Comparison of ENCODE assay signal across 11 cellular contexts in the genomic region with DNA sequence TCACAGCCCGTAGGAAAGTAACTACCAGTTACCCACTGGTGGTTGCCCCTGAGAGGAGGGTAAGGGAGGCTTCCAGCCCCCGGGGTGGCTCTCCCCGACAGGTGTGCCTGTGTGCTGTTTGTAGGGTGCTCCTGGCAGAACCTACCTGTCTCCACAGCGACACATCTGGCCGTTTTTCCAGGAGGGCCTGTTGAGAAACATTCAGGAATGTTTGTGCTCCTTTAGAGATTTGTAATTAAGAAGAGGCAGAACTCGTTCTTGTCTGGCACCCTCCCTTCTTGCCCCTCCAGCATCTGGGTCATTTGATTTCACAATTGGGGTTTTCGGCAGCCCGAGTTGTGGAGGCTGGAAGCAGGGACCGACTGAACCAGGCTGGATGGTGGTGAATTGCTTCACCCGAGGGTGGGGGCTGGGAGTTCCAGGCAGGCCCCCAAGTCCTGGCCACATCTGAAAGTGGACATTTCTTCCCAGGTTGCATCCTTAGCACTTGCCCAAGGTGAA.
A peak's percentile ranks its signal among the peaks of the same experiment; 100 is the strongest.
DNase-seq lines count a peak whose midpoint lies in the region; ATAC-seq and TF ChIP-seq lines count a peak whose summit lies in the region.
"Had no signal": no experiment of that assay in that cellular context is flagged by ENCODE, and none has a peak within 500 bp of the region (broad histone marks: within the 10 kb centered on the region; RNA-seq: fewer than 3 reads in every experiment).

No MANE protein-coding gene starts in this region.

- DNase-seq in Caco-2 = peak; percentile 86 to 90
- peak; percentile 20 to 59 for DNase-seq in fibroblast of lung (ENCODE audit: low read depth in 2 of 2)
- DNase-seq in D341Med (ENCODE audit: low spot score) = no peak
- no peak for DNase-seq in T-helper 2 cell
- no peak for DNase-seq in A673 (ENCODE audit: low spot score)
- DNase-seq: activated naive CD8-positive, alpha-beta T cell treated with anti-CD3 and anti-CD28 coated beads, Interleukin-2, amount 10 ng/mL, durations not matched to agents 7 days and 5 days; immature natural killer cell; T-helper 1 cell had no signal

- intact Hi-C loops in Caco-2 (cut with micrococcal nuclease; ENCODE audit: unreplicated experiment) (loop anchor here (1.0 kb wide), 6 partner anchors 19 to 95 kb away; no protein-coding TSS in a partner anchor), A673 (cut with micrococcal nuclease; ENCODE audit: unreplicated experiment) (no loop called here)

- H3K9me3 ChIP-seq in Caco-2 (no peaks in the 10 kb centered on the region), OCI-LY1 (ENCODE audit: low read length) (no peaks in the 10 kb centered on the region), fibroblast of lung (ENCODE audit: control insufficient read depth, insufficient read depth, low read depth, low read length) (no peaks in the 10 kb centered on the region), neural cell (ENCODE audit: low read length) (no peaks in the 10 kb centered on the region), A673 (ENCODE audit: low read depth, low read length, poor library complexity, severe bottlenecking) (no peaks in the 10 kb centered on the region)

- H3K4me1 Mint-ChIP-seq in Caco-2 (ENCODE audit: low read depth, unreplicated experiment) = peaks cover 55% of the 10 kb centered on the region
- H3K4me1 Mint-ChIP-seq: activated naive CD8-positive, alpha-beta T cell treated with anti-CD3 and anti-CD28 coated beads, Interleukin-2, amount 10 ng/mL, durations not matched to agents 7 days and 5 days; immature natural killer cell had no signal

- BruUV-seq in Caco-2 (replicated peaks; lab: Mats Ljungman, UMichigan) = no TSS peak
- BruUV-seq in A673 (replicated peaks; lab: Mats Ljungman, UMichigan) = no TSS peak

- ATAC-seq in HG03025 (IDR thresholded peaks at IDR 0.05; ENCODE audit: low FRiP score, unreplicated experiment) = no peak

- no peak for TF ChIP-seq EP300 in neural cell (conservative IDR thresholded peaks at IDR 0.05; ENCODE audit: poor library complexity, severe bottlenecking)

- H3K4me3 Mint-ChIP-seq in Caco-2 (ENCODE audit: unreplicated experiment) = peak overlapping the region; percentile 63
- H3K4me3 Mint-ChIP-seq: activated naive CD8-positive, alpha-beta T cell treated with anti-CD3 and anti-CD28 coated beads, Interleukin-2, amount 10 ng/mL, durations not matched to agents 7 days and 5 days; immature natural killer cell had no signal

- CTCF ChIA-PET in Caco-2 (lab: Charles Lee) = interaction anchor here (0.8 to 2.7 kb wide), 9 partner anchors 14 to 95 kb away, joined by 3 to 12 read pairs (median 3); partner anchors contain the start of gene WWC1
- CTCF ChIA-PET in A673 (lab: Charles Lee) = no interaction called here

- H3K79me2 ChIP-seq in OCI-LY1 (ENCODE audit: insufficient read depth, low read length) = no peaks in the 10 kb centered on the region
- no peaks in the 10 kb centered on the region for H3K79me2 ChIP-seq in fibroblast of lung (ENCODE audit: control insufficient read depth, insufficient read depth, low read length)
- no peaks in the 10 kb centered on the region for H3K79me2 ChIP-seq in neural cell (replicated peaks; ENCODE audit: insufficient read depth, low read length)

- H3F3A ChIP-seq in OCI-LY1 (ENCODE audit: insufficient read depth, low read length) = no peaks in the 10 kb centered on the region
- no peaks in the 10 kb centered on the region for H3F3A ChIP-seq in neural cell (ENCODE audit: insufficient read depth, low read length, poor library complexity, severe bottlenecking)

- no peaks in the 10 kb centered on the region for H3K9me2 ChIP-seq in OCI-LY1 (ENCODE audit: low read depth, low read length)
- H3K9me2 ChIP-seq in neural cell (ENCODE audit: insufficient read depth, low read length) = no peaks in the 10 kb centered on the region

- no peak overlapping the region for H3K9ac ChIP-seq in OCI-LY1 (ENCODE audit: low read length)
- peak overlapping the region; percentile 42 for H3K9ac ChIP-seq in fibroblast of lung (ENCODE audit: insufficient read depth, low read length)
- no peak overlapping the region for H3K9ac ChIP-seq in neural cell (ENCODE audit: low read length)

- POLR2A ChIA-PET in Caco-2 (lab: Charles Lee) (interaction anchor here (1.0 to 1.8 kb wide), 3 partner anchors 51 to 74 kb away, joined by 5 to 10 read pairs (median 6); partner anchors contain the start of gene WWC1), A673 (lab: Charles Lee; ENCODE audit: low non-redundant PET) (no interaction called here)

- peak overlapping the region; percentile 97 for H3K27ac Mint-ChIP-seq in Caco-2 (ENCODE audit: unreplicated experiment)
- H3K27ac Mint-ChIP-seq: activated naive CD8-positive, alpha-beta T cell treated with anti-CD3 and anti-CD28 coated beads, Interleukin-2, amount 10 ng/mL, durations not matched to agents 7 days and 5 days; immature natural killer cell had no signal

- no peaks in the 10 kb centered on the region for H3K9me3 Mint-ChIP-seq in Caco-2 (ENCODE audit: unreplicated experiment)
- H3K9me3 Mint-ChIP-seq: activated naive CD8-positive, alpha-beta T cell treated with anti-CD3 and anti-CD28 coated beads, Interleukin-2, amount 10 ng/mL, durations not matched to agents 7 days and 5 days had no signal

- H3K36me3 ChIP-seq in Caco-2 (ENCODE audit: control insufficient read depth, insufficient read depth, low read length) (no peaks in the 10 kb centered on the region), OCI-LY1 (ENCODE audit: insufficient read depth, low read length) (no peaks in the 10 kb centered on the region), fibroblast of lung (ENCODE audit: control insufficient read depth, insufficient read depth, low read length) (no peaks in the 10 kb centered on the region), neural cell (ENCODE audit: insufficient read depth, low read length) (no peaks in the 10 kb centered on the region), A673 (ENCODE audit: insufficient read depth, low read length, poor library complexity, severe bottlenecking) (no peaks in the 10 kb centered on the region)

- no peaks in the 10 kb centered on the region for H3K27me3 Mint-ChIP-seq in Caco-2 (ENCODE audit: insufficient read depth, unreplicated experiment)
- H3K27me3 Mint-ChIP-seq: activated naive CD8-positive, alpha-beta T cell treated with anti-CD3 and anti-CD28 coated beads, Interleukin-2, amount 10 ng/mL, durations not matched to agents 7 days and 5 days had no signal

- H4K20me1 ChIP-seq in OCI-LY1 (ENCODE audit: insufficient read depth, low read length) = no peaks in the 10 kb centered on the region
- no peaks in the 10 kb centered on the region for H4K20me1 ChIP-seq in fibroblast of lung (ENCODE audit: control insufficient read depth, extremely low read depth, insufficient read depth, low read length)
- H4K20me1 ChIP-seq in neural cell (ENCODE audit: insufficient read depth) = no peaks in the 10 kb centered on the region

- H2AFZ ChIP-seq in OCI-LY1 (ENCODE audit: low read length) (no peak overlapping the region), fibroblast of lung (ENCODE audit: low read length) (peak overlapping the region; percentile 7), neural cell (ENCODE audit: low read depth, low read length) (no peak overlapping the region)

- no peak overlapping the region for H3K27ac ChIP-seq in OCI-LY1 (ENCODE audit: low read depth, low read length, poor library complexity, severe bottlenecking)
- peak overlapping the region; percentile 56 for H3K27ac ChIP-seq in fibroblast of lung (ENCODE audit: insufficient read depth, low read length)
- no peak overlapping the region for H3K27ac ChIP-seq in neural cell (ENCODE audit: low read length)
- H3K27ac ChIP-seq in A673 (ENCODE audit: low read depth, low read length, poor library complexity, severe bottlenecking) = no peak overlapping the region

- peaks cover 61% of the 10 kb centered on the region for H3K4me1 ChIP-seq in Caco-2
- H3K4me1 ChIP-seq in OCI-LY1 (ENCODE audit: insufficient read depth, low read length, severe bottlenecking) = no peaks in the 10 kb centered on the region
- H3K4me1 ChIP-seq in fibroblast of lung (ENCODE audit: control insufficient read depth, extremely low read depth, insufficient read depth, low read length) = peaks cover 19% of the 10 kb centered on the region
- no peaks in the 10 kb centered on the region for H3K4me1 ChIP-seq in A673 (ENCODE audit: insufficient read depth, low read length, poor library complexity, severe bottlenecking)

- TF ChIP-seq CTCF in Caco-2 (IDR thresholded peaks at IDR 0.05; ENCODE audit: insufficient read depth in 1 of 2, low read depth in 1 of 2, low read length in 1 of 2, severe bottlenecking in 1 of 2, unreplicated experiment in 1 of 2) (peak; percentile 46 to 84), OCI-LY1 (IDR thresholded peaks at IDR 0.05; ENCODE audit: low read length) (0 out of 2 replicates have a peak, but pooled peaks have one; percentile 6), fibroblast of lung (conservative IDR thresholded peaks at IDR 0.05 in 1 of 2, IDR thresholded peaks at IDR 0.05 in 1 of 2; ENCODE audit: low read depth in 1 of 2, low read length in 2 of 2) (peak in 1 of 2 donors; percentile 24), neural cell (IDR thresholded peaks at IDR 0.05; ENCODE audit: poor library complexity, severe bottlenecking) (peak; percentile 39), A673 (conservative IDR thresholded peaks at IDR 0.05; ENCODE audit: low read depth, low read length) (no peak)

- H3K36me3 Mint-ChIP-seq in Caco-2 (ENCODE audit: insufficient read depth, unreplicated experiment) = peaks cover 73% of the 10 kb centered on the region
- H3K36me3 Mint-ChIP-seq: activated naive CD8-positive, alpha-beta T cell treated with anti-CD3 and anti-CD28 coated beads, Interleukin-2, amount 10 ng/mL, durations not matched to agents 7 days and 5 days; immature natural killer cell had no signal

- H3K4me2 ChIP-seq in OCI-LY1 (ENCODE audit: low read length) (no peak overlapping the region), fibroblast of lung (ENCODE audit: extremely low read depth, insufficient read depth, low read length) (peak overlapping the region; percentile 58), neural cell (ENCODE audit: low read length) (no peak overlapping the region)

- H3K27me3 ChIP-seq in Caco-2 (replicated peaks; ENCODE audit: control insufficient read depth, insufficient read depth, low read length) (no peaks in the 10 kb centered on the region), OCI-LY1 (ENCODE audit: insufficient read depth, low read length) (0 out of 2 replicates have a peak, but pooled peaks cover 6% of the 10 kb centered on the region), fibroblast of lung (ENCODE audit: control insufficient read depth, insufficient read depth, low read length) (no peaks in the 10 kb centered on the region), neural cell (ENCODE audit: insufficient read depth, low read depth, low read length) (no peaks in the 10 kb centered on the region), A673 (replicated peaks; ENCODE audit: insufficient read depth, low read depth, low read length, poor library complexity) (no peaks in the 10 kb centered on the region)

- TF ChIP-seq RAD21 in neural cell (conservative IDR thresholded peaks at IDR 0.05) = no peak

- H3K4me3 ChIP-seq in Caco-2 (ENCODE audit: low read depth, low read length) (no peak overlapping the region), OCI-LY1 (ENCODE audit: low read depth, low read length, poor library complexity, severe bottlenecking) (no peak overlapping the region), fibroblast of lung (replicated peaks in 1 of 4; ENCODE audit: control extremely low read depth in 1 of 4, insufficient read depth in 1 of 4, low read depth in 3 of 4, low read length in 4 of 4) (no peak overlapping the region), neural cell (ENCODE audit: low read length) (no peak overlapping the region), A673 (ENCODE audit: low read depth, low read length, poor library complexity, severe bottlenecking) (no peak overlapping the region)

Comparison
In these comparisons a context has a peak if more than half of its experiments do, and no peak if none do; other contexts are left out.
1. DNase-seq: peak in Caco-2 (2 of 2) and fibroblast of lung (2 of 2); none in D341Med (single experiment), T-helper 2 cell (0 of 5) and A673 (single experiment).